ENCODE assay signal across 2 cellular contexts in genomic region chr6:43077981-43078411, GRCh38.
TF ChIP-seq lines count a peak whose summit lies in the region.

No MANE protein-coding gene starts in this region.

TF ChIP-seq in IMR-90, 13 proteins besides CTCF, POLR2A, EP300 and RAD21:
- no peak for TF ChIP-seq CHD1 (IDR thresholded peaks at IDR 0.05; ENCODE audit: low read depth, low read length)
- TF ChIP-seq BHLHE40 (IDR thresholded peaks at IDR 0.05; ENCODE audit: low read depth, low read length): no peak
- TF ChIP-seq CEBPB (IDR thresholded peaks at IDR 0.05; ENCODE audit: low read depth, low read length): peak; percentile 86

TF ChIP-seq in H1, 55 proteins besides CTCF, POLR2A, EP300 and RAD21:
- 0 out of 2 replicates have a peak, but pooled peaks have one; percentile 24 for TF ChIP-seq POLR2AphosphoS5 (IDR thresholded peaks at IDR 0.05; ENCODE audit: low read depth, low read length)
- no peak for TF ChIP-seq HDAC2 (IDR thresholded peaks at IDR 0.05; ENCODE audit: borderline replicate concordance in 1 of 2, low read depth in 2 of 2, low read length in 2 of 2)
- TF ChIP-seq JUND (IDR thresholded peaks at IDR 0.05; ENCODE audit: low read length): no peak
- no peak for TF ChIP-seq MAX (IDR thresholded peaks at IDR 0.05)
- TF ChIP-seq TAF7 (optimal IDR thresholded peaks at IDR 0.05; ENCODE audit: borderline replicate concordance, low read depth, low read length): no peak
- TF ChIP-seq NANOG (IDR thresholded peaks at IDR 0.05; ENCODE audit: insufficient read depth, low read depth, low read length, poor library complexity, severe bottlenecking): no peak
- no peak for TF ChIP-seq YY1 (IDR thresholded peaks at IDR 0.05; ENCODE audit: low read depth, low read length)
- TF ChIP-seq CEBPB (IDR thresholded peaks at IDR 0.05; ENCODE audit: low read depth, low read length): peak; percentile 59; the same call in 1 of the 2 replicates
- no peak for TF ChIP-seq POU5F1 (IDR thresholded peaks at IDR 0.05; ENCODE audit: low read depth, low read length)
- TF ChIP-seq RFX5 (IDR thresholded peaks at IDR 0.05; ENCODE audit: borderline replicate concordance, low read depth, low read length): no peak
- no peak for TF ChIP-seq ATF3 (IDR thresholded peaks at IDR 0.05; ENCODE audit: insufficient read depth, low read depth, low read length)
